In genomic region chr7:12440229-12440628, GRCh38 we compare ENCODE assay signal across 33 cellular contexts.
"Had no signal": no experiment of that assay in that cellular context is flagged by ENCODE, and none has a peak within 500 bp of the region (broad histone marks: within the 10 kb centered on the region; RNA-seq: fewer than 3 reads in every experiment).

No MANE protein-coding gene starts in this region.

- H3K9ac ChIP-seq: KMS-11 had no signal

- H3K27ac ChIP-seq: KMS-11 had no signal

- H3K27me3 ChIP-seq: MG63 had no signal

- H3K4me2 ChIP-seq: KMS-11 had no signal

- H3K9me3 ChIP-seq: MG63 had no signal

- DNase-seq: Kasumi-1, MG63, MM.1S, MV-4-11, NCI-H1048, NCI-H1092, NCI-H1092 treated with DMSO at 0.1 percent for 48 hours, NCI-H1105, NCI-H1417 treated with DMSO at 0.1 percent for 48 hours, NCI-H1436, NCI-H1436 treated with DMSO at 0.1 percent for 48 hours, NCI-H146, NCI-H1694, NCI-H1694 treated with DMSO at 0.1 percent for 48 hours, NCI-H187, NCI-H187 treated with DMSO at 0.1 percent for 48 hours, NCI-H1930, NCI-H2029, NCI-H2029 treated with DMSO at 0.1 percent for 48 hours, NCI-H2081, NCI-H2081 treated with DMSO at 0.1 percent for 48 hours, NCI-H2107, NCI-H2171, NCI-H2171 treated with DMSO at 0.1 percent for 48 hours, NCI-H2227 treated with DMSO at 0.1 percent for 48 hours, NCI-H226, NCI-H345, NCI-H446, NCI-H446 treated with DMSO at 0.1 percent for 48 hours, NCI-H510A, NCI-H510A treated with DMSO at 0.1 percent for 48 hours, NCI-H524 had no signal

- H3K4me3 ChIP-seq: MG63 had no signal

- H3K36me3 ChIP-seq: MG63 had no signal
